In the genomic region with DNA sequence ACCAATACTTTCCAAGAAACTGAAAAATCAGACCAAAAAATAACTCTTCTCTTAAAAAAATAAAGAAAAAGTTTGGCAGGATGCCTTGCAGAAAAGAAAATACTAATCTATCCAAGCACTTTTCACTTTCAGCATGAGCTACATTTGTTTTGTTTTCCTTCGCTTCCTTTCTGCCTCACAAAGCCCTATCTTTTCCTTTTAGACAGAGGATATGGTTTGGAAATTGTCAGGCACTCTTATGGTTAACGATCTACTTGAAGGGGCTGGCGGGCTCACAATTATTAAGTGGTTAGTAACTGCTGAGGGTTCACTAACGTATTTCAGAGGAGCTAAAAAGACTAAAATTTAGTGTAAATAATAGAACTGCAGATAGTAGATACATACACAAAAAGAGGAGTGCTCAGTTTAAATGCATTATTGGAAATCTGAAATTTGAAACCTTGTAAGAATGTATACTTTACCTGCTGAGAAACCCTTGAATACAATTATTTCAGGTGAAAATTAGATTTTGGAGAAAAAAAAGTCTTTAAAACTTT, we compare ENCODE assay signal across 1 cellular context.
TF ChIP-seq lines count a peak whose summit lies in the region.

No MANE protein-coding gene starts in this region.

TF ChIP-seq in GM23338, 12 proteins besides CTCF, POLR2A, EP300 and RAD21 (continued from another document):
- TF ChIP-seq, protein P1, sequence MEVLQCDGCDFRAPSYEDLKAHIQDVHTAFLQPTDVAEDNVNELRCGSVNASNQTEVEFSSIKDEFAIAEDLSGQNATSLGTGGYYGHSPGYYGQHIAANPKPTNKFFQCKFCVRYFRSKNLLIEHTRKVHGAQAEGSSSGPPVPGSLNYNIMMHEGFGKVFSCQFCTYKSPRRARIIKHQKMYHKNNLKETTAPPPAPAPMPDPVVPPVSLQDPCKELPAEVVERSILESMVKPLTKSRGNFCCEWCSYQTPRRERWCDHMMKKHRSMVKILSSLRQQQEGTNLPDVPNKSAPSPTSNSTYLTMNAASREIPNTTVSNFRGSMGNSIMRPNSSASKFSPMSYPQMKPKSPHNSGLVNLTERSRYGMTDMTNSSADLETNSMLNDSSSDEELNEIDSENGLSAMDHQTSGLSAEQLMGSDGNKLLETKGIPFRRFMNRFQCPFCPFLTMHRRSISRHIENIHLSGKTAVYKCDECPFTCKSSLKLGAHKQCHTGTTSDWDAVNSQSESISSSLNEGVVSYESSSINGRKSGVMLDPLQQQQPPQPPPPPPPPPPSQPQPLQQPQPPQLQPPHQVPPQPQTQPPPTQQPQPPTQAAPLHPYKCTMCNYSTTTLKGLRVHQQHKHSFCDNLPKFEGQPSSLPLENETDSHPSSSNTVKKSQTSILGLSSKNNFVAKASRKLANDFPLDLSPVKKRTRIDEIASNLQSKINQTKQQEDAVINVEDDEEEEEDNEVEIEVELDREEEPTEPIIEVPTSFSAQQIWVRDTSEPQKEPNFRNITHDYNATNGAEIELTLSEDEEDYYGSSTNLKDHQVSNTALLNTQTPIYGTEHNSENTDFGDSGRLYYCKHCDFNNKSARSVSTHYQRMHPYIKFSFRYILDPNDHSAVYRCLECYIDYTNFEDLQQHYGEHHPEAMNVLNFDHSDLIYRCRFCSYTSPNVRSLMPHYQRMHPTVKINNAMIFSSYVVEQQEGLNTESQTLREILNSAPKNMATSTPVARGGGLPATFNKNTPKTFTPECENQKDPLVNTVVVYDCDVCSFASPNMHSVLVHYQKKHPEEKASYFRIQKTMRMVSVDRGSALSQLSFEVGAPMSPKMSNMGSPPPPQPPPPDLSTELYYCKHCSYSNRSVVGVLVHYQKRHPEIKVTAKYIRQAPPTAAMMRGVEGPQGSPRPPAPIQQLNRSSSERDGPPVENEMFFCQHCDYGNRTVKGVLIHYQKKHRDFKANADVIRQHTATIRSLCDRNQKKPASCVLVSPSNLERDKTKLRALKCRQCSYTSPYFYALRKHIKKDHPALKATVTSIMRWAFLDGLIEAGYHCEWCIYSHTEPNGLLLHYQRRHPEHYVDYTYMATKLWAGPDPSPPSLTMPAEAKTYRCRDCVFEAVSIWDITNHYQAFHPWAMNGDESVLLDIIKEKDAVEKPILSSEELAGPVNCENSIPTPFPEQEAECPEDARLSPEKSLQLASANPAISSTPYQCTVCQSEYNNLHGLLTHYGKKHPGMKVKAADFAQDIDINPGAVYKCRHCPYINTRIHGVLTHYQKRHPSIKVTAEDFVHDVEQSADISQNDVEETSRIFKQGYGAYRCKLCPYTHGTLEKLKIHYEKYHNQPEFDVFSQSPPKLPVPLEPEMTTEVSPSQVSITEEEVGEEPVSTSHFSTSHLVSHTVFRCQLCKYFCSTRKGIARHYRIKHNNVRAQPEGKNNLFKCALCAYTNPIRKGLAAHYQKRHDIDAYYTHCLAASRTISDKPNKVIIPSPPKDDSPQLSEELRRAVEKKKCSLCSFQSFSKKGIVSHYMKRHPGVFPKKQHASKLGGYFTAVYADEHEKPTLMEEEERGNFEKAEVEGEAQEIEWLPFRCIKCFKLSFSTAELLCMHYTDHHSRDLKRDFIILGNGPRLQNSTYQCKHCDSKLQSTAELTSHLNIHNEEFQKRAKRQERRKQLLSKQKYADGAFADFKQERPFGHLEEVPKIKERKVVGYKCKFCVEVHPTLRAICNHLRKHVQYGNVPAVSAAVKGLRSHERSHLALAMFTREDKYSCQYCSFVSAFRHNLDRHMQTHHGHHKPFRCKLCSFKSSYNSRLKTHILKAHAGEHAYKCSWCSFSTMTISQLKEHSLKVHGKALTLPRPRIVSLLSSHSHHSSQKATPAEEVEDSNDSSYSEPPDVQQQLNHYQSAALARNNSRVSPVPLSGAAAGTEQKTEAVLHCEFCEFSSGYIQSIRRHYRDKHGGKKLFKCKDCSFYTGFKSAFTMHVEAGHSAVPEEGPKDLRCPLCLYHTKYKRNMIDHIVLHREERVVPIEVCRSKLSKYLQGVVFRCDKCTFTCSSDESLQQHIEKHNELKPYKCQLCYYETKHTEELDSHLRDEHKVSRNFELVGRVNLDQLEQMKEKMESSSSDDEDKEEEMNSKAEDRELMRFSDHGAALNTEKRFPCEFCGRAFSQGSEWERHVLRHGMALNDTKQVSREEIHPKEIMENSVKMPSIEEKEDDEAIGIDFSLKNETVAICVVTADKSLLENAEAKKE (CRISPR knock-in tag; IDR thresholded peaks at IDR 0.05): no peak
- TF ChIP-seq CREB1 (CRISPR knock-in tag; IDR thresholded peaks at IDR 0.05; ENCODE audit: low read depth) (no peak), ZNF114 (CRISPR knock-in tag; IDR thresholded peaks at IDR 0.05) (no peak), ZNF331 (CRISPR knock-in tag; IDR thresholded peaks at IDR 0.05; ENCODE audit: low read depth) (no peak), EZH2phosphoT487 (IDR thresholded peaks at IDR 0.05; ENCODE audit: unreplicated experiment) (no peak), STAT1 (IDR thresholded peaks at IDR 0.05; ENCODE audit: unreplicated experiment) (no peak), EZH2 (IDR thresholded peaks at IDR 0.05; ENCODE audit: low read depth, unreplicated experiment) (no peak), JUNB (IDR thresholded peaks at IDR 0.05; ENCODE audit: unreplicated experiment) (no peak), NANOG (IDR thresholded peaks at IDR 0.05; ENCODE audit: borderline replicate concordance) (no peak)
- TF ChIP-seq, protein P2, sequence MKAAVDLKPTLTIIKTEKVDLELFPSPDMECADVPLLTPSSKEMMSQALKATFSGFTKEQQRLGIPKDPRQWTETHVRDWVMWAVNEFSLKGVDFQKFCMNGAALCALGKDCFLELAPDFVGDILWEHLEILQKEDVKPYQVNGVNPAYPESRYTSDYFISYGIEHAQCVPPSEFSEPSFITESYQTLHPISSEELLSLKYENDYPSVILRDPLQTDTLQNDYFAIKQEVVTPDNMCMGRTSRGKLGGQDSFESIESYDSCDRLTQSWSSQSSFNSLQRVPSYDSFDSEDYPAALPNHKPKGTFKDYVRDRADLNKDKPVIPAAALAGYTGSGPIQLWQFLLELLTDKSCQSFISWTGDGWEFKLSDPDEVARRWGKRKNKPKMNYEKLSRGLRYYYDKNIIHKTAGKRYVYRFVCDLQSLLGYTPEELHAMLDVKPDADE (IDR thresholded peaks at IDR 0.05): no peak
